In genomic region chrX:104098151-104098808, GRCh38 we compare ENCODE assay signal across 1 cellular context.
TF ChIP-seq lines count a peak whose summit lies in the region.

No MANE protein-coding gene starts in this region.

TF ChIP-seq in HEK293, 187 proteins besides CTCF, POLR2A, EP300 and RAD21 (continued from another document):
- TF ChIP-seq PRDM10 (tag by site-specific recombination; IDR thresholded peaks at IDR 0.05) = peak; percentile 95
- TF ChIP-seq, protein P1, sequence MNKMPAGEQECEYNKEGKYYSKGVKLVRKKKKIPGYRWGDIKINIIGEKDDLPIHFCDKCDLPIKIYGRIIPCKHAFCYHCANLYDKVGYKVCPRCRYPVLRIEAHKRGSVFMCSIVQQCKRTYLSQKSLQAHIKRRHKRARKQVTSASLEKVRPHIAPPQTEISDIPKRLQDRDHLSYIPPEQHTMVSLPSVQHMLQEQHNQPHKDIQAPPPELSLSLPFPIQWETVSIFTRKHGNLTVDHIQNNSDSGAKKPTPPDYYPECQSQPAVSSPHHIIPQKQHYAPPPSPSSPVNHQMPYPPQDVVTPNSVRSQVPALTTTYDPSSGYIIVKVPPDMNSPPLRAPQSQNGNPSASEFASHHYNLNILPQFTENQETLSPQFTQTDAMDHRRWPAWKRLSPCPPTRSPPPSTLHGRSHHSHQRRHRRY (tag by site-specific recombination; IDR thresholded peaks at IDR 0.05) = no peak
- TF ChIP-seq, protein P2, sequence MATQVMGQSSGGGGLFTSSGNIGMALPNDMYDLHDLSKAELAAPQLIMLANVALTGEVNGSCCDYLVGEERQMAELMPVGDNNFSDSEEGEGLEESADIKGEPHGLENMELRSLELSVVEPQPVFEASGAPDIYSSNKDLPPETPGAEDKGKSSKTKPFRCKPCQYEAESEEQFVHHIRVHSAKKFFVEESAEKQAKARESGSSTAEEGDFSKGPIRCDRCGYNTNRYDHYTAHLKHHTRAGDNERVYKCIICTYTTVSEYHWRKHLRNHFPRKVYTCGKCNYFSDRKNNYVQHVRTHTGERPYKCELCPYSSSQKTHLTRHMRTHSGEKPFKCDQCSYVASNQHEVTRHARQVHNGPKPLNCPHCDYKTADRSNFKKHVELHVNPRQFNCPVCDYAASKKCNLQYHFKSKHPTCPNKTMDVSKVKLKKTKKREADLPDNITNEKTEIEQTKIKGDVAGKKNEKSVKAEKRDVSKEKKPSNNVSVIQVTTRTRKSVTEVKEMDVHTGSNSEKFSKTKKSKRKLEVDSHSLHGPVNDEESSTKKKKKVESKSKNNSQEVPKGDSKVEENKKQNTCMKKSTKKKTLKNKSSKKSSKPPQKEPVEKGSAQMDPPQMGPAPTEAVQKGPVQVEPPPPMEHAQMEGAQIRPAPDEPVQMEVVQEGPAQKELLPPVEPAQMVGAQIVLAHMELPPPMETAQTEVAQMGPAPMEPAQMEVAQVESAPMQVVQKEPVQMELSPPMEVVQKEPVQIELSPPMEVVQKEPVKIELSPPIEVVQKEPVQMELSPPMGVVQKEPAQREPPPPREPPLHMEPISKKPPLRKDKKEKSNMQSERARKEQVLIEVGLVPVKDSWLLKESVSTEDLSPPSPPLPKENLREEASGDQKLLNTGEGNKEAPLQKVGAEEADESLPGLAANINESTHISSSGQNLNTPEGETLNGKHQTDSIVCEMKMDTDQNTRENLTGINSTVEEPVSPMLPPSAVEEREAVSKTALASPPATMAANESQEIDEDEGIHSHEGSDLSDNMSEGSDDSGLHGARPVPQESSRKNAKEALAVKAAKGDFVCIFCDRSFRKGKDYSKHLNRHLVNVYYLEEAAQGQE (tag by site-specific recombination; IDR thresholded peaks at IDR 0.05) = no peak
- no peak for TF ChIP-seq ZBTB17 (tag by site-specific recombination; IDR thresholded peaks at IDR 0.05)
- TF ChIP-seq PRDM1 (tag by site-specific recombination; IDR thresholded peaks at IDR 0.05) = 0 out of 2 replicates have a peak, but pooled peaks have one; percentile 7
- no peak for TF ChIP-seq ZNF610 (tag by site-specific recombination; IDR thresholded peaks at IDR 0.05; ENCODE audit: borderline replicate concordance)
- TF ChIP-seq ZNF660 (tag by site-specific recombination; IDR thresholded peaks at IDR 0.05) = peak; percentile 61; the same call in 1 of the 2 replicates
TF ChIP-seq in HEK293: peak in this region for 4.
